ENCODE assay signal across 8 cellular contexts in the genomic region with DNA sequence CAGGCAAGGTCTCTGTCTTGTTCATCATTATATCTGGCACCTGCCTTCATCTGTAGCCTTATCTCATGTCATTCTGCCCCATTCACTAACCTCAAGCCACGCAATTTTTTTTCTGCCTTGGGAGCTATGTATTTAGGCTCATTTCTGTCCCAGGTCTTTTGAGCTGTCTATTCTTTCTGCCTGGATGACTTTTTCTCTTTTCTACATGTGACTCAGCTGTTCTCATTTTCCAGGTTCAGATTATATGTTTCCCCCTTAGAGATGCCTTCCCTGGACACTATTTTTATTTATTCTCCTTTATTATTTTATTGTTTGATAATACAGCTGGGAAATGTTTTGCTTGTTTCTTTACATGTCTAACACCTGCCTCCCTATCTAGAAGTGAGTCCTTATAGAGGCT.
"Had no signal": no experiment of that assay in that cellular context is flagged by ENCODE, and none has a peak within 500 bp of the region (broad histone marks: within the 10 kb centered on the region; RNA-seq: fewer than 3 reads in every experiment).

No MANE protein-coding gene starts in this region.

- FAIRE-seq: G401.6, GM12878, GM12891, GM12892, GM18507, GM19239 had no signal

- H3K4me3 ChIP-seq: GM12878 had no signal

- ATAC-seq: GM12878 had no signal

- DNase-seq: GDM1, GF-D8 had no signal
